ENCODE assay signal across 17 cellular contexts in the genomic region with DNA sequence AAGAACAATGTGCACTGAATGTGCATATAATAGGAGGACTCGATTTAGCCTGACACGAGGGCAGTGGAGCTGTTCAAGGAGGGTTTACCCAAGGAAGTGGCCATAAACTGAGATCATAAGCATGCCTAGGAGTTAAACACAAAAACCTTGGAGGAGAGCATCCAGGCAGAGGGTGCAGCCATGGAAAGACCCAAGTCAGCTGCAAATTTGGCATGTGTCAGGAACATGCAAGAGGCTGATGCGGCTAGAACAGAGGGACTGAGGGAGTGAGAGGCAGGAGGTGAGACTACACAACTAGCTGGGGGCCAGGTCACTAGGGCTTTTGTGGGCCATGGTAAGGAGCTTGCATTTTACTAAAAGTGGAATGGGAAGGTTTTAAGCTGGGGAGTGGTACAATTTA. TPM values are rescaled to one million over a fixed set of nuclear protein-coding genes. Genes with fewer than 3 reads are reported as not detected.
DNase-seq lines count a peak whose midpoint lies in the region; ATAC-seq and TF ChIP-seq lines count a peak whose summit lies in the region.
"Had no signal": no experiment of that assay in that cellular context is flagged by ENCODE, and none has a peak within 500 bp of the region (broad histone marks: within the 10 kb centered on the region; RNA-seq: fewer than 3 reads in every experiment).

No MANE protein-coding gene starts in this region.

- H3K4me1 ChIP-seq in gastroesophageal sphincter (peaks cover 0 to 46% (median 4%) of the 10 kb centered on the region in 3 donors), testis (peaks cover 3% of the 10 kb centered on the region)

- H3K27ac Mint-ChIP-seq in T-helper 2 cell treated with Interferon-gamma antibody and Interleukin-4, amounts not matched to agents 5 μg/mL and 100 μg/mL, for 36 hours = peak overlapping the region; percentile 23
- peak overlapping the region; percentile 62 to 79 for H3K27ac Mint-ChIP-seq in T-cell

- H3K27ac ChIP-seq in gastroesophageal sphincter = peak overlapping the region; percentile 70 to 81 (median 76)
- peak overlapping the region; percentile 59 to 68 for H3K27ac ChIP-seq in testis

- ATAC-seq in T-cell (replicated peaks in 1 of 4) = no peak
- ATAC-seq in gastroesophageal sphincter = no peak
- ATAC-seq in HG03135 (IDR thresholded peaks at IDR 0.05; ENCODE audit: unreplicated experiment) = no peak

- no peaks in the 10 kb centered on the region for H3K27me3 ChIP-seq in gastroesophageal sphincter
- no peaks in the 10 kb centered on the region for H3K27me3 ChIP-seq in testis
- H3K27me3 ChIP-seq: MG63, pancreas had no signal

- TF ChIP-seq POLR2A in gastroesophageal sphincter (IDR thresholded peaks at IDR 0.05) (no peak), testis (IDR thresholded peaks at IDR 0.05) (no peak)

- TF ChIP-seq EP300 in gastroesophageal sphincter (IDR thresholded peaks at IDR 0.05) = no peak

- POLR2A ChIA-PET in T-cell (lab: Charles Lee) = interaction anchor here in 1 of 2 donors (0.6 to 0.8 kb wide), 2 partner anchors 14 to 15 kb away, joined by 3 to 4 read pairs; no protein-coding TSS in a partner anchor

- H3K4me1 Mint-ChIP-seq in T-helper 2 cell treated with Interferon-gamma antibody and Interleukin-4, amounts not matched to agents 5 μg/mL and 100 μg/mL, for 36 hours (ENCODE audit: low read depth) = peaks cover 38% of the 10 kb centered on the region
- peaks cover 48 to 64% (median 60%) of the 10 kb centered on the region in 3 donors for H3K4me1 Mint-ChIP-seq in T-cell

- H3K9me3 Mint-ChIP-seq in T-helper 2 cell treated with Interferon-gamma antibody and Interleukin-4, amounts not matched to agents 5 μg/mL and 100 μg/mL, for 36 hours = no peaks in the 10 kb centered on the region
- no peaks in the 10 kb centered on the region for H3K9me3 Mint-ChIP-seq in T-cell

- no peak overlapping the region for H3K4me3 Mint-ChIP-seq in T-helper 2 cell treated with Interferon-gamma antibody and Interleukin-4, amounts not matched to agents 5 μg/mL and 100 μg/mL, for 36 hours
- H3K4me3 Mint-ChIP-seq in T-cell = no peak overlapping the region

- H3K4me3 ChIP-seq in gastroesophageal sphincter (no peak overlapping the region), testis (no peak overlapping the region)
- H3K4me3 ChIP-seq: MG63, mucosa of descending colon, pancreas had no signal

- H3K9me3 ChIP-seq in gastroesophageal sphincter (no peaks in the 10 kb centered on the region), testis (no peaks in the 10 kb centered on the region)
- H3K9me3 ChIP-seq: MG63, mucosa of descending colon, pancreas had no signal

- intact Hi-C loops in testis (cut with DNase I; ENCODE audit: low total_unique reads) = no loop called here

- DNase-seq in T-helper 2 cell treated with Interferon-gamma antibody and Interleukin-4, amounts not matched to agents 5 μg/mL and 100 μg/mL, for 36 hours (ENCODE audit: low spot score) = no peak
- DNase-seq in T-helper 2 cell (no peak), T-cell (no peak), testis (no peak), SIG-M5 (lab: John Stamatoyannopoulos, UW) (no peak), activated T-cell treated with anti-CD3 and anti-CD28 coated beads for 4 hours (no peak)
- DNase-seq: activated CD8-positive, alpha-beta memory T cell treated with anti-CD3 and anti-CD28 coated beads for 24 hours; activated gamma-delta T cell; central memory CD4-positive, alpha-beta T cell; MG63; mucosa of descending colon; NCI-H2029 treated with DMSO at 0.1 percent for 48 hours; NCI-H82; pancreas; stimulated activated CD4-positive, alpha-beta T cell treated with anti-CD3 and anti-CD28 coated beads, Interleukin-12 subunit alpha, Interleukin-12 subunit beta, amount 100 ng/mL, for 4 hours had no signal

- TF ChIP-seq CTCF in gastroesophageal sphincter (IDR thresholded peaks at IDR 0.05) (no peak), testis (IDR thresholded peaks at IDR 0.05) (no peak)

- no peaks in the 10 kb centered on the region for H3K27me3 Mint-ChIP-seq in T-helper 2 cell treated with Interferon-gamma antibody and Interleukin-4, amounts not matched to agents 5 μg/mL and 100 μg/mL, for 36 hours (ENCODE audit: low read depth)
- peaks cover 0 to 7% of the 10 kb centered on the region in 2 donors for H3K27me3 Mint-ChIP-seq in T-cell

- CTCF ChIA-PET in T-cell (lab: Charles Lee) = no interaction called here

- H3K36me3 ChIP-seq in gastroesophageal sphincter = no peaks in the 10 kb centered on the region
- no peaks in the 10 kb centered on the region for H3K36me3 ChIP-seq in testis (ENCODE audit: low read depth, missing control alignments)
- H3K36me3 ChIP-seq: MG63, pancreas had no signal

- H3K36me3 Mint-ChIP-seq in T-helper 2 cell treated with Interferon-gamma antibody and Interleukin-4, amounts not matched to agents 5 μg/mL and 100 μg/mL, for 36 hours (ENCODE audit: low read depth) = no peaks in the 10 kb centered on the region
- no peaks in the 10 kb centered on the region for H3K36me3 Mint-ChIP-seq in T-cell

- WGBS in gastroesophageal sphincter (ENCODE audit: low coverage in 1 of 2), 2 donors = 52 to 63% methylated on average over 3 of the region's 3 CpGs
- 34 to 77% methylated on average over 3 of the region's 3 CpGs for WGBS in testis, 2 donors

RNA-seq across cellular contexts. Expression of a gene that starts 55.6 kb away (rescaled TPM):
- 10 to 100 TPM; 57.9 to 74.0 (median 60.7) TPM for total RNA-seq in T-cell
- total RNA-seq in gastroesophageal sphincter = 10 to 100 TPM; 23.5 to 33.4 (median 27.5) TPM
- total RNA-seq in testis = 10 to 100 TPM; 38.7 to 39.3 TPM
- polyA plus RNA-seq in testis (ENCODE audit: insufficient read depth, low read depth, low replicate concordance) = 32.7 TPM
